Comparison of ENCODE assay signal across 30 cellular contexts in the genomic region with DNA sequence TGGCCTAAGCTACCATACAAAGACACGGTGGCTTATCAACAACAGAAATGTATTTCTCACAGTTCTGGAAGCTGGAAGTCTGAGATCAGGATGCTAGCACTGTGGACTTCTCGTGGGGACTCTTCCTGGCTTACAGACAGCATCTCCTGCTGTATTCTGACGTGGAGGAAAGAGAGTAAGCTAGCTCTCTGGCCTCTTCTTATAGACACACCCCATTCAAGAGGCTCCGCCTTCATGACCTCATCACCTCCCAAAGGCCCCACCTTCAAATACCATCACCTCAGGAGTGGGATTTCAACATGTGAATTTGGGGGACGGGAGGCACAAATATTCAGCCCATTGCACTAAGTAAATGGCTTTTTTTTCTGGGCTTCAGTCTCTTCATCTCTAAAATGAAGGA. TPM values are rescaled to one million over a fixed set of nuclear protein-coding genes. Genes with fewer than 3 reads are reported as not detected.
DNase-seq lines count a peak whose midpoint lies in the region; ATAC-seq and TF ChIP-seq lines count a peak whose summit lies in the region.
"Had no signal": no experiment of that assay in that cellular context is flagged by ENCODE, and none has a peak within 500 bp of the region (broad histone marks: within the 10 kb centered on the region; RNA-seq: fewer than 3 reads in every experiment).

No MANE protein-coding gene starts in this region.

- H3K4me3 ChIP-seq in left ventricle myocardium inferior (no peak overlapping the region), endodermal cell (ENCODE audit: low read length) (no peak overlapping the region), parathyroid adenoma (ENCODE audit: low read depth, low read length) (no peak overlapping the region), uterus (no peak overlapping the region), MG63 (no peak overlapping the region)
- H3K4me3 ChIP-seq: A549, dorsolateral prefrontal cortex had no signal

- H3K4me3 Mint-ChIP-seq in endodermal cell: no peak overlapping the region
- H3K4me3 Mint-ChIP-seq: activated T-cell treated with anti-CD3 and anti-CD28 coated beads, Interleukin-2, amount 50 U/mL, for 24 hours; B cell; HFFc6; natural killer cell treated with Interleukin-12 subunit alpha and Interleukin-12 subunit beta and Interleukin-15 and Interleukin-18, amount 100 ng/mL, for 72 hours had no signal

- WGBS in endodermal cell (ENCODE audit: insufficient coverage in 1 of 2, insufficient read length in 1 of 2), 2 experiments: 89 to 100% methylated on average over 2 to 5 of the region's 5 CpGs

- no peaks in the 10 kb centered on the region for H3K4me1 Mint-ChIP-seq in endodermal cell

- H3K36me3 ChIP-seq in left ventricle myocardium inferior (no peaks in the 10 kb centered on the region), endodermal cell (ENCODE audit: control insufficient read depth, insufficient read depth, low read length) (no peaks in the 10 kb centered on the region), parathyroid adenoma (ENCODE audit: control insufficient read depth, insufficient read depth, low read length) (no peaks in the 10 kb centered on the region), uterus (no peaks in the 10 kb centered on the region), MG63 (no peaks in the 10 kb centered on the region)

- H3K9ac ChIP-seq in endodermal cell (ENCODE audit: extremely low read depth, low read length, poor library complexity, severe bottlenecking) (no peak overlapping the region), parathyroid adenoma (no peak overlapping the region)

- H3K4me1 ChIP-seq in left ventricle myocardium inferior (peaks cover 53% of the 10 kb centered on the region), endodermal cell (ENCODE audit: control insufficient read depth, insufficient read depth, low read length) (no peaks in the 10 kb centered on the region), parathyroid adenoma (no peaks in the 10 kb centered on the region), uterus (no peaks in the 10 kb centered on the region)
- H3K4me1 ChIP-seq: A549 had no signal

- intact Hi-C loops in left ventricle myocardium inferior (cut with micrococcal nuclease): no loop called here
- intact Hi-C loops in left cardiac atrium (cut with DNase I): no loop called here
- intact Hi-C loops in uterus (cut with DNase I; ENCODE audit: low total_unique reads): no loop called here

- H3K36me3 Mint-ChIP-seq in endodermal cell (ENCODE audit: low read depth): no peaks in the 10 kb centered on the region
- H3K36me3 Mint-ChIP-seq: natural killer cell treated with Interleukin-12 subunit alpha and Interleukin-12 subunit beta and Interleukin-15 and Interleukin-18, amount 100 ng/mL, for 72 hours had no signal

- no peaks in the 10 kb centered on the region for H3K9me3 ChIP-seq in left ventricle myocardium inferior (replicated peaks)
- no peaks in the 10 kb centered on the region for H3K9me3 ChIP-seq in endodermal cell (ENCODE audit: control insufficient read depth, low read length)
- H3K9me3 ChIP-seq in parathyroid adenoma (ENCODE audit: control insufficient read depth, low read length): no peaks in the 10 kb centered on the region
- no peaks in the 10 kb centered on the region for H3K9me3 ChIP-seq in uterus
- no peaks in the 10 kb centered on the region for H3K9me3 ChIP-seq in MG63
- H3K9me3 ChIP-seq: A549 had no signal

- no peaks in the 10 kb centered on the region for H3K9me3 Mint-ChIP-seq in endodermal cell
- H3K9me3 Mint-ChIP-seq: activated T-cell treated with anti-CD3 and anti-CD28 coated beads, Interleukin-2, amount 50 U/mL, for 24 hours; HFFc6; natural killer cell treated with Interleukin-12 subunit alpha and Interleukin-12 subunit beta and Interleukin-15 and Interleukin-18, amount 100 ng/mL, for 72 hours had no signal

- H3K79me2 ChIP-seq in parathyroid adenoma: no peaks in the 10 kb centered on the region

- H2AFZ ChIP-seq in parathyroid adenoma: no peak overlapping the region

- ATAC-seq in left cardiac atrium (no peak), omental fat pad (ENCODE audit: low FRiP score) (no peak)
- ATAC-seq: A549; natural killer cell treated with Interleukin-12 subunit alpha and Interleukin-12 subunit beta and Interleukin-15 and Interleukin-18, amount 100 ng/mL, for 72 hours had no signal

- no peak overlapping the region for H3K4me2 ChIP-seq in parathyroid adenoma (ENCODE audit: low read length)
- H3K4me2 ChIP-seq: A549 had no signal

- H3K27me3 Mint-ChIP-seq in endodermal cell (ENCODE audit: insufficient read depth): peaks cover 6% of the 10 kb centered on the region
- H3K27me3 Mint-ChIP-seq: activated T-cell treated with anti-CD3 and anti-CD28 coated beads, Interleukin-2, amount 50 U/mL, for 24 hours; B cell; natural killer cell treated with Interleukin-12 subunit alpha and Interleukin-12 subunit beta and Interleukin-15 and Interleukin-18, amount 100 ng/mL, for 72 hours had no signal

- H3K27me3 ChIP-seq in left ventricle myocardium inferior (ENCODE audit: low read depth): peaks cover 7% of the 10 kb centered on the region
- H3K27me3 ChIP-seq in endodermal cell (ENCODE audit: control insufficient read depth, insufficient read depth, low read length, poor library complexity, severe bottlenecking): no peaks in the 10 kb centered on the region
- no peaks in the 10 kb centered on the region for H3K27me3 ChIP-seq in parathyroid adenoma (ENCODE audit: control insufficient read depth, insufficient read depth, low read length)
- H3K27me3 ChIP-seq in uterus: no peaks in the 10 kb centered on the region
- H3K27me3 ChIP-seq in MG63: peaks cover 5% of the 10 kb centered on the region

- H3K27ac Mint-ChIP-seq in endodermal cell: peak overlapping the region; percentile 35
- H3K27ac Mint-ChIP-seq: activated T-cell treated with anti-CD3 and anti-CD28 coated beads, Interleukin-2, amount 50 U/mL, for 24 hours; B cell; HFFc6; natural killer cell treated with Interleukin-12 subunit alpha and Interleukin-12 subunit beta and Interleukin-15 and Interleukin-18, amount 100 ng/mL, for 72 hours; progenitor cell of endocrine pancreas had no signal

- H3K27ac ChIP-seq in left ventricle myocardium inferior (replicated peaks): peak overlapping the region; percentile 75
- no peak overlapping the region for H3K27ac ChIP-seq in endodermal cell (ENCODE audit: low read depth, low read length)
- peak overlapping the region; percentile 15 for H3K27ac ChIP-seq in parathyroid adenoma
- peak overlapping the region; percentile 41 to 52 for H3K27ac ChIP-seq in uterus
- H3K27ac ChIP-seq: A549 had no signal

- TF ChIP-seq POLR2A in uterus (IDR thresholded peaks at IDR 0.05): no peak

- DNase-seq in left ventricle myocardium inferior (no peak), left cardiac atrium (no peak), endodermal cell (no peak), uterus (no peak), omental fat pad (ENCODE audit: low spot score) (no peak), nucleus accumbens (lab: John Stamatoyannopoulos, UW) (no peak), MG63 (no peak)
- DNase-seq: activated CD4-positive, CD25-positive, alpha-beta regulatory T cell treated with anti-CD3 and anti-CD28 coated beads, Interleukin-2, amount 50 U/mL, for 72 hours; activated naive CD4-positive, alpha-beta T cell; activated T-cell treated with anti-CD3 and anti-CD28 coated beads, Interleukin-2, amount 50 U/mL, for 24 hours; central memory CD4-positive, alpha-beta T cell; COR-L47; DMS79; dorsolateral prefrontal cortex; foreskin fibroblast; HFFc6; NCI-H1105 treated with DMSO at 0.1 percent for 48 hours; NCI-H2029 treated with DMSO at 0.1 percent for 48 hours; NCI-H345; NCI-H82; OCI-M1; SHP77 treated with DMSO at 0.1 percent for 48 hours; small intestine; stimulated activated naive CD4-positive, alpha-beta T cell; trophoblast cell had no signal

- TF ChIP-seq CTCF in left ventricle myocardium inferior (IDR thresholded peaks at IDR 0.05; ENCODE audit: borderline replicate concordance): no peak
- TF ChIP-seq CTCF in endodermal cell (conservative IDR thresholded peaks at IDR 0.05): no peak
- no peak for TF ChIP-seq CTCF in parathyroid adenoma (IDR thresholded peaks at IDR 0.05)
- TF ChIP-seq CTCF in uterus (IDR thresholded peaks at IDR 0.05): no peak
- no peak for TF ChIP-seq CTCF in omental fat pad (IDR thresholded peaks at IDR 0.05)

RNA-seq across cellular contexts. Expression of gene KCNMB1, which starts 27.6 kb away (rescaled TPM):
- total RNA-seq in left ventricle myocardium inferior (1.3 TPM), left cardiac atrium (1 to 10 TPM; 2.2 to 6.0 TPM), endodermal cell (under 1 TPM in 1 of 2 donors, not detected in 1; 0.09 TPM), uterus (10 to 100 TPM in 1 of 4 donors, 1 to 10 TPM in 3; 5.7 to 42.6 (median 8.7) TPM), omental fat pad (1 to 10 TPM in 1 of 4 donors, under 1 TPM in 3; 0.19 to 1.9 (median 0.46) TPM)
- 0.46 TPM for polyA plus RNA-seq in endodermal cell (2013, experiment 1 of 2)
- 0.46 TPM for polyA plus RNA-seq in endodermal cell (2013, experiment 2 of 2)
- 0.43 TPM in 1 of 2 replicates, not detected in the other for total RNA-seq in MG63 (2014; rRNA removed; shearing (Covaris generic); ENCODE audit: low replicate concordance)
- total RNA-seq: B cell; HFFc6; natural killer cell treated with Interleukin-12 subunit alpha and Interleukin-12 subunit beta and Interleukin-15 and Interleukin-18, amount 100 ng/mL, for 72 hours; progenitor cell of endocrine pancreas had no signal
- polyA plus RNA-seq: A549 had no signal
